ENCODE assay signal across 23 cellular contexts in the genomic region with DNA sequence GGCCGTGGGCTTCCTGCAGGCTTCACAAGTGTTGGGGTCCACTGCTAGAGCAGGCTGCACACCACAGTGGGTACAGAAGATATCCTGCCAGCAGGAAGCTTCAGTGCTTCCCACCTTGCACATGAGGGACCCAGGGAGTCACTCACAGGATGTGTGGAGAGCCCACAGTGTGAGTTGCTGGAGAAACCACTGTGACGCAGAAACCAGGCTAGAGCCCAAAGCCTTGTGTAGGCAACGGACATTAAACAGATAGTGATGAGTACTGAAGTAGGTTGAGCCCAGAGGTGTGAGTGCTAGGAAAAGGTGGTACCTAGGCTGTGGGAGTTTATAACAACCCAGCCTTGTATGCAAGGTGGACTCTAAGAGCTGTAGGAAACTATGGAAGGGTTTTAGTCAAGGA. TPM values are rescaled to one million over a fixed set of nuclear protein-coding genes. Genes with fewer than 3 reads are reported as not detected.
DNase-seq lines count a peak whose midpoint lies in the region; ATAC-seq and TF ChIP-seq lines count a peak whose summit lies in the region.
"Had no signal": no experiment of that assay in that cellular context is flagged by ENCODE, and none has a peak within 500 bp of the region (broad histone marks: within the 10 kb centered on the region; RNA-seq: fewer than 3 reads in every experiment).

No MANE protein-coding gene starts in this region.

- H3K9ac ChIP-seq in mesendoderm (ENCODE audit: low read length), result no peak overlapping the region

- H2AFZ ChIP-seq in GM23338, result no peak overlapping the region
- H2AFZ ChIP-seq: PC-9 had no signal

- H3K4me1 ChIP-seq in right cardiac atrium (ENCODE audit: control insufficient read depth, insufficient read depth, low read length), result peaks cover 8% of the 10 kb centered on the region
- H3K4me1 ChIP-seq in GM23338 (ENCODE audit: insufficient read depth), result no peaks in the 10 kb centered on the region
- no peaks in the 10 kb centered on the region for H3K4me1 ChIP-seq in mesendoderm (ENCODE audit: control insufficient read depth, low read depth, low read length)
- peaks cover 5% of the 10 kb centered on the region for H3K4me1 ChIP-seq in ovary (ENCODE audit: insufficient read depth)

- H3K4me3 ChIP-seq in right cardiac atrium (ENCODE audit: low read length), result no peak overlapping the region
- H3K4me3 ChIP-seq in GM23338, result no peak overlapping the region
- H3K4me3 ChIP-seq in mesendoderm (ENCODE audit: low read length), result no peak overlapping the region
- no peak overlapping the region for H3K4me3 ChIP-seq in ovary
- H3K4me3 ChIP-seq: MG63, PC-9 had no signal

- no peak for TF ChIP-seq CTCF in GM23338 (conservative IDR thresholded peaks at IDR 0.05; ENCODE audit: low read depth in 2 of 2)
- TF ChIP-seq CTCF in ovary (IDR thresholded peaks at IDR 0.05), result no peak

- no peak overlapping the region for H2BK15ac ChIP-seq in mesendoderm (replicated peaks; ENCODE audit: low read depth)

- no peak overlapping the region for H3K4me2 ChIP-seq in GM23338
- H3K4me2 ChIP-seq in mesendoderm (ENCODE audit: low read length), result no peak overlapping the region
- H3K4me2 ChIP-seq: PC-9 had no signal

- no peak overlapping the region for H4K8ac ChIP-seq in mesendoderm (ENCODE audit: low read depth, low read length)

- peak overlapping the region; percentile 45 for H3K23ac ChIP-seq in mesendoderm (ENCODE audit: low read length)

- H2BK120ac ChIP-seq in mesendoderm (ENCODE audit: low read depth, low read length), result no peak overlapping the region

- H3K27ac ChIP-seq in right cardiac atrium (ENCODE audit: low read length) (no peak overlapping the region), GM23338 (ENCODE audit: low read depth) (no peak overlapping the region), mesendoderm (ENCODE audit: low read depth, low read length) (no peak overlapping the region), ovary (no peak overlapping the region)
- H3K27ac ChIP-seq: PC-9 had no signal

- H3K9me3 Mint-ChIP-seq in GM23338, result no peaks in the 10 kb centered on the region
- H3K9me3 Mint-ChIP-seq: CD4-positive, alpha-beta T cell had no signal

- H3K4me3 Mint-ChIP-seq in GM23338, result no peak overlapping the region
- H3K4me3 Mint-ChIP-seq: CD4-positive, alpha-beta T cell had no signal

- H4K5ac ChIP-seq in mesendoderm (ENCODE audit: low read length), result no peak overlapping the region

- TF ChIP-seq EP300 in ovary (IDR thresholded peaks at IDR 0.05), result no peak

- intact Hi-C loops in Right ventricle myocardium superior (cut with DNase I), result no loop called here
- intact Hi-C loops in right cardiac atrium (cut with DNase I), result no loop called here
- intact Hi-C loops in ovary (cut with DNase I), result no loop called here

- no peaks in the 10 kb centered on the region for H3K9me2 ChIP-seq in GM23338 (ENCODE audit: insufficient read depth)

- H3K27me3 ChIP-seq in right cardiac atrium (ENCODE audit: control insufficient read depth, insufficient read depth), result no peaks in the 10 kb centered on the region
- no peaks in the 10 kb centered on the region for H3K27me3 ChIP-seq in GM23338 (ENCODE audit: insufficient read depth)
- no peaks in the 10 kb centered on the region for H3K27me3 ChIP-seq in mesendoderm (ENCODE audit: insufficient read depth, low read length, poor library complexity)
- H3K27me3 ChIP-seq in ovary, result no peaks in the 10 kb centered on the region
- H3K27me3 ChIP-seq: MG63 had no signal

- H2AK5ac ChIP-seq in mesendoderm (ENCODE audit: low read length), result no peak overlapping the region

- DNase-seq in Right ventricle myocardium superior (no peak), right cardiac atrium (no peak), GM23338 (ENCODE audit: low spot score) (no peak), mesendoderm (no peak), ovary (no peak)
- no peak for DNase-seq in stimulated activated CD4-positive, alpha-beta T cell treated with anti-CD3 and anti-CD28 coated beads, Interleukin-2, amount 100 ng/mL, for 24 hours
- DNase-seq: CD4-positive, alpha-beta T cell; COR-L47; DMS53; GOT3; KG1; MG63; NCI-H1105 treated with DMSO at 0.1 percent for 48 hours; NCI-H146; NCI-H2029; NCI-H446; NCI-H524 treated with DMSO at 0.1 percent for 48 hours; NCI-H82; PC-9; SHP77 had no signal

- H3K9me3 ChIP-seq in right cardiac atrium (ENCODE audit: control insufficient read depth, low read length) (no peaks in the 10 kb centered on the region), ovary (no peaks in the 10 kb centered on the region)
- H3K9me3 ChIP-seq: MG63 had no signal

- H3K36me3 Mint-ChIP-seq in GM23338 (ENCODE audit: low read depth), result no peaks in the 10 kb centered on the region

- peaks cover 4% of the 10 kb centered on the region for H3K27me3 Mint-ChIP-seq in GM23338 (ENCODE audit: insufficient read depth, low read depth, poor library complexity)
- H3K27me3 Mint-ChIP-seq: CD4-positive, alpha-beta T cell had no signal

- TF ChIP-seq POLR2A in ovary (IDR thresholded peaks at IDR 0.05), result no peak

- peak overlapping the region; percentile 45; the same call in 1 of the 2 replicates for H3K27ac Mint-ChIP-seq in GM23338
- H3K27ac Mint-ChIP-seq: CD4-positive, alpha-beta T cell had no signal

- peak overlapping the region; percentile 25 for H3K56ac ChIP-seq in mesendoderm (ENCODE audit: low read length)

- H3K4me1 Mint-ChIP-seq in GM23338, result no peaks in the 10 kb centered on the region

- no peaks in the 10 kb centered on the region for H3K79me1 ChIP-seq in mesendoderm (ENCODE audit: low read length)

- no peak overlapping the region for H3K4ac ChIP-seq in mesendoderm (ENCODE audit: low read depth, low read length)

- H3K79me2 ChIP-seq in GM23338 (replicated peaks; ENCODE audit: insufficient read depth) (no peaks in the 10 kb centered on the region), mesendoderm (ENCODE audit: control insufficient read depth, insufficient read depth, low read length) (no peaks in the 10 kb centered on the region)

- ATAC-seq in Right ventricle myocardium superior (ENCODE audit: poor library complexity) (peak; percentile 14), right cardiac atrium (no peak), GM23338 (no peak), esophagus mucosa (no peak)
- ATAC-seq: HCT116 had no signal

- no peaks in the 10 kb centered on the region for H3F3A ChIP-seq in GM23338 (replicated peaks; ENCODE audit: low read depth)

- H3K36me3 ChIP-seq in GM23338 (ENCODE audit: insufficient read depth) (no peaks in the 10 kb centered on the region), mesendoderm (ENCODE audit: control insufficient read depth, insufficient read depth, low read length) (peaks cover 1% of the 10 kb centered on the region), ovary (no peaks in the 10 kb centered on the region)

- WGBS in right cardiac atrium, result 88% methylated on average over 3 of the region's 3 CpGs
- no CpG with 5 or more reads among the region's 3 CpGs for WGBS in mesendoderm (ENCODE audit: extremely low coverage, insufficient coverage, low lambda C conversion rate)
- 97 to 99% (median 98%) methylated on average over 3 of the region's 3 CpGs for whole genome bisulfite sequencing in ovary, 3 donors

- no peak overlapping the region for H2BK5ac ChIP-seq in mesendoderm (ENCODE audit: low read length)

- H3K18ac ChIP-seq in mesendoderm (ENCODE audit: low read length), result no peak overlapping the region

- peaks cover 4% of the 10 kb centered on the region; the same call in 1 of the 2 replicates for H4K20me1 ChIP-seq in GM23338 (replicated peaks; ENCODE audit: insufficient read depth)

TF ChIP-seq in GM23338, 12 proteins besides CTCF, POLR2A, EP300 and RAD21 (continues in another document):
- TF ChIP-seq POLR2AphosphoS5 (IDR thresholded peaks at IDR 0.05; ENCODE audit: low read depth), result no peak

RNA-seq across cellular contexts. Expression of gene DEF6, which starts 18.9 kb away (rescaled TPM):
- total RNA-seq in Right ventricle myocardium superior, result 0.97 TPM
- 1 to 10 TPM; 2.2 to 3.6 (median 2.7) TPM for total RNA-seq in right cardiac atrium
- polyA plus RNA-seq in right cardiac atrium, result 1.3 TPM
- 5.7 and 7.2 TPM in 2 replicates for total RNA-seq in GM23338 (2014; rRNA removed; shearing (Covaris generic))
- 3.2 and 5.1 TPM in 2 replicates for polyA plus RNA-seq in GM23338 (2016; fragmentation: Nextera tagmentation; extraction: Ambion mirVana)
- 3.8 TPM for polyA plus RNA-seq in mesendoderm (2013, experiment 1 of 2)
- 3.3 TPM for polyA plus RNA-seq in mesendoderm (2013, experiment 2 of 2)
- 1 to 10 TPM; 2.3 to 6.6 (median 3.1) TPM for total RNA-seq in ovary
- polyA plus RNA-seq in ovary, result 1 to 10 TPM; 1.5 to 2.7 TPM
- 27.3 TPM for total RNA-seq in esophagus mucosa
- total RNA-seq: A172 had no signal

RNA-seq across cellular contexts. Expression of gene ZNF76, which starts 19.2 kb away (rescaled TPM):
- 35.3 TPM for total RNA-seq in Right ventricle myocardium superior
- total RNA-seq in right cardiac atrium, result 10 to 100 TPM; 28.6 to 44.4 (median 38.2) TPM
- polyA plus RNA-seq in right cardiac atrium, result 35.8 TPM
- 18.1 and 18.8 TPM in 2 replicates for total RNA-seq in GM23338 (2014; rRNA removed; shearing (Covaris generic))
- polyA plus RNA-seq in GM23338 (2016; fragmentation: Nextera tagmentation; extraction: Ambion mirVana), result 12.5 and 13.7 TPM in 2 replicates
- 7.4 TPM for polyA plus RNA-seq in mesendoderm (2013, experiment 1 of 2)
- polyA plus RNA-seq in mesendoderm (2013, experiment 2 of 2), result 7.5 TPM
- 10 to 100 TPM; 36.0 to 55.0 (median 47.9) TPM for total RNA-seq in ovary
- 10 to 100 TPM; 17.0 to 33.8 TPM for polyA plus RNA-seq in ovary
- total RNA-seq in esophagus mucosa, result 14.3 TPM
